Comparison of ENCODE assay signal across 8 cellular contexts in genomic region chr16:83356266-83356665, GRCh38.
DNase-seq lines count a peak whose midpoint lies in the region; ATAC-seq, FAIRE-seq and TF ChIP-seq lines count a peak whose summit lies in the region.

No MANE protein-coding gene starts in this region.

- peak; percentile 80 for TF ChIP-seq CTCF in bronchial epithelial cell (IDR thresholded peaks at IDR 0.05; ENCODE audit: insufficient read depth, low read length, severe bottlenecking)
- TF ChIP-seq CTCF in vagina (IDR thresholded peaks at IDR 0.05): peak in 2 of 3 experiments; percentile 29 to 53

- FAIRE-seq in bronchial epithelial cell (lab: Jason Lieb, UNC): no peak

- no peaks in the 10 kb centered on the region for H3K4me1 ChIP-seq in vagina

- H3K36me3 Mint-ChIP-seq in activated naive CD4-positive, alpha-beta T cell treated with anti-CD3 and anti-CD28 coated beads, Interleukin-2, amount 50 U/mL, for 72 hours: no peaks in the 10 kb centered on the region
- H3K36me3 Mint-ChIP-seq in activated naive CD4-positive, alpha-beta T cell treated with anti-CD3 and anti-CD28 coated beads, Interleukin-2, amount 10 ng/mL, durations not matched to agents 7 days and 5 days: no peaks in the 10 kb centered on the region

- H3K4me3 ChIP-seq in bronchial epithelial cell (ENCODE audit: low read depth, low read length) (no peak overlapping the region), vagina (no peak overlapping the region)

- no peaks in the 10 kb centered on the region for H3K27me3 Mint-ChIP-seq in activated naive CD4-positive, alpha-beta T cell treated with anti-CD3 and anti-CD28 coated beads, Interleukin-2, amount 10 ng/mL, durations not matched to agents 7 days and 5 days

- intact Hi-C loops in vagina (cut with DNase I): no loop called here

- peak; percentile 46 to 66 for ATAC-seq in activated naive CD4-positive, alpha-beta T cell treated with anti-CD3 and anti-CD28 coated beads, Interleukin-2, amount 50 U/mL, for 72 hours
- ATAC-seq in HG03025 (IDR thresholded peaks at IDR 0.05; ENCODE audit: low FRiP score, unreplicated experiment) (peak; percentile 66), GM21737 (IDR thresholded peaks at IDR 0.05; ENCODE audit: unreplicated experiment) (no peak)

- no peaks in the 10 kb centered on the region for H3K9me3 Mint-ChIP-seq in activated naive CD4-positive, alpha-beta T cell treated with anti-CD3 and anti-CD28 coated beads, Interleukin-2, amount 50 U/mL, for 72 hours
- H3K9me3 Mint-ChIP-seq in activated naive CD4-positive, alpha-beta T cell treated with anti-CD3 and anti-CD28 coated beads, Interleukin-2, amount 10 ng/mL, durations not matched to agents 7 days and 5 days: no peaks in the 10 kb centered on the region

- no peaks in the 10 kb centered on the region for H3K27me3 ChIP-seq in bronchial epithelial cell (ENCODE audit: control insufficient read depth, insufficient read depth, low read length)
- H3K27me3 ChIP-seq in vagina: no peaks in the 10 kb centered on the region

- H3K27ac Mint-ChIP-seq in activated naive CD4-positive, alpha-beta T cell treated with anti-CD3 and anti-CD28 coated beads, Interleukin-2, amount 50 U/mL, for 72 hours: no peak overlapping the region
- H3K27ac Mint-ChIP-seq in activated naive CD4-positive, alpha-beta T cell treated with anti-CD3 and anti-CD28 coated beads, Interleukin-2, amount 10 ng/mL, durations not matched to agents 7 days and 5 days: no peak overlapping the region

- H3K4me3 Mint-ChIP-seq in activated naive CD4-positive, alpha-beta T cell treated with anti-CD3 and anti-CD28 coated beads, Interleukin-2, amount 10 ng/mL, durations not matched to agents 7 days and 5 days: no peak overlapping the region

- CTCF ChIA-PET in activated naive CD4-positive, alpha-beta T cell treated with anti-CD3 and anti-CD28 coated beads, Interleukin-2, amount 10 ng/mL, durations not matched to agents 7 days and 5 days (lab: Charles Lee): interaction anchor here (1.7 kb wide), 1 partner anchor 11 kb away, joined by 4 read pairs; no protein-coding TSS in a partner anchor

- H3K9me3 ChIP-seq in vagina: no peaks in the 10 kb centered on the region

- no peak overlapping the region for H3K27ac ChIP-seq in vagina

- no peak for TF ChIP-seq POLR2A in vagina (IDR thresholded peaks at IDR 0.05)

- DNase-seq in activated naive CD4-positive, alpha-beta T cell treated with anti-CD3 and anti-CD28 coated beads, Interleukin-2, amount 50 U/mL, for 72 hours (ENCODE audit: low spot score in 2 of 2): peak in 1 of 2 donors; percentile 15
- no peak for DNase-seq in activated naive CD4-positive, alpha-beta T cell treated with anti-CD3 and anti-CD28 coated beads, Interleukin-2, amount 10 ng/mL, durations not matched to agents 7 days and 5 days
- peak; percentile 49 for DNase-seq in NCI-H460 (ENCODE audit: extremely low read depth, low read depth)
- DNase-seq in bronchial epithelial cell (ENCODE audit: low read depth): peak; percentile 76
- DNase-seq in kidney glomerular epithelial cell (lab: John Stamatoyannopoulos, UW): peak; percentile 58
- DNase-seq in vagina (ENCODE audit: extremely low spot score in 2 of 2): no peak

- H3K36me3 ChIP-seq in bronchial epithelial cell (ENCODE audit: control insufficient read depth, insufficient read depth, low read length) (no peaks in the 10 kb centered on the region), vagina (no peaks in the 10 kb centered on the region)

- H3K4me1 Mint-ChIP-seq in activated naive CD4-positive, alpha-beta T cell treated with anti-CD3 and anti-CD28 coated beads, Interleukin-2, amount 10 ng/mL, durations not matched to agents 7 days and 5 days: no peaks in the 10 kb centered on the region

Comparison
In these comparisons a context has a peak if more than half of its experiments do, and no peak if none do; other contexts are left out.
1. DNase-seq: peak in NCI-H460 (single experiment), bronchial epithelial cell (single experiment) and kidney glomerular epithelial cell (single experiment); none in activated naive CD4-positive, alpha-beta T cell treated with anti-CD3 and anti-CD28 coated beads, Interleukin-2, amount 10 ng/mL, durations not matched to agents 7 days and 5 days (single experiment) and vagina (0 of 2).